ENCODE assay signal across 18 cellular contexts in genomic region chr11:29645373-29645772, GRCh38.
DNase-seq lines count a peak whose midpoint lies in the region; FAIRE-seq lines count a peak whose summit lies in the region.
"Had no signal": no experiment of that assay in that cellular context is flagged by ENCODE, and none has a peak within 500 bp of the region (broad histone marks: within the 10 kb centered on the region; RNA-seq: fewer than 3 reads in every experiment).

No MANE protein-coding gene starts in this region.

- peak; percentile 36 for FAIRE-seq in G401.6 (lab: Jason Lieb, UNC)
- peak; percentile 81 for FAIRE-seq in frontal cortex (lab: Jason Lieb, UNC)
- FAIRE-seq: A549, D721Med, GM12878, GM12892, GM18507, GM19239 had no signal

- DNase-seq in frontal cortex (ENCODE audit: low spot score in 2 of 2) (no peak), D341Med (ENCODE audit: low spot score) (no peak), NCI-H524 (lab: John Stamatoyannopoulos, UW) (no peak), GM19238 (ENCODE audit: insufficient read length, low spot score) (no peak)
- DNase-seq: 8988T; AML-193; CD4-positive, alpha-beta T cell; CD8-positive, alpha-beta memory T cell; COR-L47; DMS79 treated with DMSO at 0.1 percent for 48 hours; GDM1 had no signal
